In genomic region chr5:56814963-56815656, GRCh38 we compare ENCODE assay signal across 8 cellular contexts. TPM values are rescaled to one million over a fixed set of nuclear protein-coding genes. Genes with fewer than 3 reads are reported as not detected.
DNase-seq lines count a peak whose midpoint lies in the region; ATAC-seq and TF ChIP-seq lines count a peak whose summit lies in the region.

MAP3K1 (plus strand) TSS chr5:56815549; CDS start chr5:56815574, 25 bp downstream.

- H2AFZ ChIP-seq in OCI-LY1 (ENCODE audit: low read length), result no peak within 1 kb of the TSS

- TF ChIP-seq CTCF in CD14-positive monocyte (IDR thresholded peaks at IDR 0.05) (peak; percentile 19), OCI-LY1 (IDR thresholded peaks at IDR 0.05; ENCODE audit: low read length) (peak; percentile 41), epithelial cell of esophagus (IDR thresholded peaks at IDR 0.05; ENCODE audit: insufficient read depth, low read depth, low read length, missing control alignments) (peak; percentile 17)

- H3K4me1 ChIP-seq in OCI-LY1 (ENCODE audit: insufficient read depth, low read length, severe bottlenecking) (peaks cover 59% of the 10 kb centered on the region), mononuclear cell (ENCODE audit: insufficient read depth, low read length) (peaks cover 33% of the 10 kb centered on the region)

- peak within 1 kb of the TSS; percentile 88 for H3K9ac ChIP-seq in OCI-LY1 (ENCODE audit: low read length)

- H4K20me1 ChIP-seq in OCI-LY1 (ENCODE audit: insufficient read depth, low read length), result no peaks in the 10 kb centered on the region

- no peaks in the 10 kb centered on the region for H3K9me3 Mint-ChIP-seq in CD14-positive monocyte

- intact Hi-C loops in CD14-positive monocyte (cut with micrococcal nuclease), result loop anchor here (5.0 to 10.0 kb wide), 6 partner anchors 78 to 400 kb away; no protein-coding TSS in a partner anchor

- peak within 1 kb of the TSS; percentile 91 for H3K4me3 ChIP-seq in OCI-LY1 (ENCODE audit: low read depth, low read length, poor library complexity, severe bottlenecking)
- peak within 1 kb of the TSS; percentile 86 for H3K4me3 ChIP-seq in epithelial cell of esophagus (ENCODE audit: low read length)
- H3K4me3 ChIP-seq in mononuclear cell (ENCODE audit: low read length), result peak within 1 kb of the TSS; percentile 89

- no peaks in the 10 kb centered on the region for H3F3A ChIP-seq in OCI-LY1 (ENCODE audit: insufficient read depth, low read length)

- H3K27ac ChIP-seq in OCI-LY1 (ENCODE audit: low read depth, low read length, poor library complexity, severe bottlenecking), result peak within 1 kb of the TSS; percentile 84

- ATAC-seq in GM19328 (IDR thresholded peaks at IDR 0.05; ENCODE audit: unreplicated experiment), result peak; percentile 66
- peak; percentile 44 for ATAC-seq in HG03460 (IDR thresholded peaks at IDR 0.05; ENCODE audit: unreplicated experiment)

- H3K27me3 ChIP-seq in OCI-LY1 (ENCODE audit: insufficient read depth, low read length) (no peaks in the 10 kb centered on the region), mononuclear cell (ENCODE audit: insufficient read depth, low read length) (no peaks in the 10 kb centered on the region)

- DNase-seq in CD14-positive monocyte (ENCODE audit: low spot score) (peak; percentile 57), activated T-cell treated with anti-CD3 and anti-CD28 coated beads for 24 hours (ENCODE audit: low read depth) (peak; percentile 66), epithelial cell of esophagus (ENCODE audit: low read depth) (peak; percentile 82)
- peak; percentile 60 to 63 for DNase-seq in stimulated activated CD8-positive, alpha-beta memory T cell treated with anti-CD3 and anti-CD28 coated beads, Interleukin-2, amount 100 ng/mL, for 48 hours (ENCODE audit: low read depth in 2 of 2)

- H3K79me2 ChIP-seq in OCI-LY1 (ENCODE audit: insufficient read depth, low read length), result peaks cover 42% of the 10 kb centered on the region

- H3K4me2 ChIP-seq in OCI-LY1 (ENCODE audit: low read length), result peak within 1 kb of the TSS; percentile 91

- peak within 1 kb of the TSS; percentile 88 to 97 for H3K4me3 Mint-ChIP-seq in CD14-positive monocyte

- H3K27me3 Mint-ChIP-seq in CD14-positive monocyte (ENCODE audit: low read depth in 3 of 3), result no peaks in the 10 kb centered on the region

- H3K9me2 ChIP-seq in OCI-LY1 (ENCODE audit: low read depth, low read length), result no peaks in the 10 kb centered on the region

- peaks cover 4 to 6% of the 10 kb centered on the region in 2 donors for H3K36me3 Mint-ChIP-seq in CD14-positive monocyte

- peak within 1 kb of the TSS; percentile 91 to 98 (median 94) for H3K27ac Mint-ChIP-seq in CD14-positive monocyte

- H3K4me1 Mint-ChIP-seq in CD14-positive monocyte, result peaks cover 41% of the 10 kb centered on the region

- no peaks in the 10 kb centered on the region for H3K9me3 ChIP-seq in OCI-LY1 (ENCODE audit: low read length)
- no peaks in the 10 kb centered on the region for H3K9me3 ChIP-seq in mononuclear cell (ENCODE audit: low read depth, low read length)

- no peaks in the 10 kb centered on the region for H3K36me3 ChIP-seq in OCI-LY1 (ENCODE audit: insufficient read depth, low read length)

RNA-seq across cellular contexts. Expression of gene MAP3K1, which starts in this region (rescaled TPM):
- 10 to 100 TPM; 44.7 to 45.6 TPM for polyA plus RNA-seq in CD14-positive monocyte
- 125 TPM for total RNA-seq in mononuclear cell

Comparison
In these comparisons a context has a peak if more than half of its experiments do, and no peak if none do; other contexts are left out.
1. Peak in every context shown above with its lines: DNase-seq, ATAC-seq, H3K4me3 ChIP-seq and H3K27ac ChIP-seq.